In genomic region chr1:28553229-28553930, GRCh38 we compare ENCODE assay signal across 1 cellular context.
A peak's percentile ranks its signal among the peaks of the same experiment; 100 is the strongest.
TF ChIP-seq lines count a peak whose summit lies in the region.

No MANE protein-coding gene starts in this region.

TF ChIP-seq in HepG2, 621 proteins besides CTCF, POLR2A, EP300 and RAD21 (continues in another document):
- TF ChIP-seq SP140L (CRISPR knock-in tag; IDR thresholded peaks at IDR 0.05; ENCODE audit: borderline replicate concordance) (no peak), FOXA3 (CRISPR knock-in tag; IDR thresholded peaks at IDR 0.05) (peak; percentile 40; the same call in 1 of the 2 replicates), ZEB1 (IDR thresholded peaks at IDR 0.05; ENCODE audit: insufficient replicate concordance, low read depth) (no peak), ZZZ3 (CRISPR knock-in tag; IDR thresholded peaks at IDR 0.05; ENCODE audit: borderline replicate concordance) (no peak), ZNF431 (CRISPR knock-in tag; IDR thresholded peaks at IDR 0.05; ENCODE audit: borderline replicate concordance, low read depth) (0 out of 2 replicates have a peak, but pooled peaks have one; percentile 8), FIP1L1 (IDR thresholded peaks at IDR 0.05; ENCODE audit: borderline replicate concordance, insufficient read depth, low read depth, low read length) (0 out of 2 replicates have a peak, but pooled peaks have one; percentile 30), ZNF737 (CRISPR knock-in tag; IDR thresholded peaks at IDR 0.05; ENCODE audit: borderline replicate concordance) (no peak), MYPOP (CRISPR knock-in tag; IDR thresholded peaks at IDR 0.05) (0 out of 2 replicates have a peak, but pooled peaks have one; percentile 23), KAT7 (CRISPR knock-in tag; IDR thresholded peaks at IDR 0.05; ENCODE audit: borderline replicate concordance) (no peak), ZNF142 (CRISPR knock-in tag; IDR thresholded peaks at IDR 0.05) (0 out of 2 replicates have a peak, but pooled peaks have one; percentile 46), ZNF784 (CRISPR knock-in tag; IDR thresholded peaks at IDR 0.05; ENCODE audit: borderline replicate concordance) (0 out of 2 replicates have a peak, but pooled peaks have one; percentile 1), XRCC5 (optimal IDR thresholded peaks at IDR 0.05; ENCODE audit: low read length) (no peak), ZFY (CRISPR knock-in tag; IDR thresholded peaks at IDR 0.05) (peak; percentile 5; the same call in 1 of the 2 replicates), ZNF501 (CRISPR knock-in tag; IDR thresholded peaks at IDR 0.05) (peak; percentile 60), ZBTB7B (CRISPR knock-in tag; IDR thresholded peaks at IDR 0.05) (peak; percentile 81; the same call in 1 of the 2 replicates), ZNF747 (CRISPR knock-in tag; IDR thresholded peaks at IDR 0.05; ENCODE audit: borderline replicate concordance) (peak; percentile 9; the same call in 1 of the 2 replicates)
- TF ChIP-seq, protein P1, sequence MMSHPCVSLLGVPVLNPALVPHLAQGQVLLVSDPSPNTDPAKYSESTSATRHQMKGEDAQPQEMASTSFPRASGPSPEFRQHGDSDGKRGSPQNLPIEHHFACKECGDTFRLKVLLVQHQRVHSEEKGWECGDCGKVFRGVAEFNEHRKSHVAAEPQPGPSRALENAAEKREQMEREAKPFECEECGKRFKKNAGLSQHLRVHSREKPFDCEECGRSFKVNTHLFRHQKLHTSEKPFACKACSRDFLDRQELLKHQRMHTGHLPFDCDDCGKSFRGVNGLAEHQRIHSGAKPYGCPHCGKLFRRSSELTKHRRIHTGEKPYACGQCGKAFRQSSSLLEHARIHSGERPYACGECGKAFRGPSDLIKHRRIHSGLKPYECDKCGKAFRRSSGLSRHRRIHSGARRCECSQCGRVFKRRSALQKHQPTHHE (CRISPR knock-in tag; IDR thresholded peaks at IDR 0.05; ENCODE audit: borderline replicate concordance) = 0 out of 2 replicates have a peak, but pooled peaks have one; percentile 28
- TF ChIP-seq, protein P2, sequence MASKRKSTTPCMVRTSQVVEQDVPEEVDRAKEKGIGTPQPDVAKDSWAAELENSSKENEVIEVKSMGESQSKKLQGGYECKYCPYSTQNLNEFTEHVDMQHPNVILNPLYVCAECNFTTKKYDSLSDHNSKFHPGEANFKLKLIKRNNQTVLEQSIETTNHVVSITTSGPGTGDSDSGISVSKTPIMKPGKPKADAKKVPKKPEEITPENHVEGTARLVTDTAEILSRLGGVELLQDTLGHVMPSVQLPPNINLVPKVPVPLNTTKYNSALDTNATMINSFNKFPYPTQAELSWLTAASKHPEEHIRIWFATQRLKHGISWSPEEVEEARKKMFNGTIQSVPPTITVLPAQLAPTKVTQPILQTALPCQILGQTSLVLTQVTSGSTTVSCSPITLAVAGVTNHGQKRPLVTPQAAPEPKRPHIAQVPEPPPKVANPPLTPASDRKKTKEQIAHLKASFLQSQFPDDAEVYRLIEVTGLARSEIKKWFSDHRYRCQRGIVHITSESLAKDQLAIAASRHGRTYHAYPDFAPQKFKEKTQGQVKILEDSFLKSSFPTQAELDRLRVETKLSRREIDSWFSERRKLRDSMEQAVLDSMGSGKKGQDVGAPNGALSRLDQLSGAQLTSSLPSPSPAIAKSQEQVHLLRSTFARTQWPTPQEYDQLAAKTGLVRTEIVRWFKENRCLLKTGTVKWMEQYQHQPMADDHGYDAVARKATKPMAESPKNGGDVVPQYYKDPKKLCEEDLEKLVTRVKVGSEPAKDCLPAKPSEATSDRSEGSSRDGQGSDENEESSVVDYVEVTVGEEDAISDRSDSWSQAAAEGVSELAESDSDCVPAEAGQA (IDR thresholded peaks at IDR 0.05; ENCODE audit: low read depth) = no peak
- TF ChIP-seq, protein P2 (CRISPR knock-in tag; IDR thresholded peaks at IDR 0.05; ENCODE audit: borderline replicate concordance) = 0 out of 2 replicates have a peak, but pooled peaks have one; percentile 37
- TF ChIP-seq, protein P3, sequence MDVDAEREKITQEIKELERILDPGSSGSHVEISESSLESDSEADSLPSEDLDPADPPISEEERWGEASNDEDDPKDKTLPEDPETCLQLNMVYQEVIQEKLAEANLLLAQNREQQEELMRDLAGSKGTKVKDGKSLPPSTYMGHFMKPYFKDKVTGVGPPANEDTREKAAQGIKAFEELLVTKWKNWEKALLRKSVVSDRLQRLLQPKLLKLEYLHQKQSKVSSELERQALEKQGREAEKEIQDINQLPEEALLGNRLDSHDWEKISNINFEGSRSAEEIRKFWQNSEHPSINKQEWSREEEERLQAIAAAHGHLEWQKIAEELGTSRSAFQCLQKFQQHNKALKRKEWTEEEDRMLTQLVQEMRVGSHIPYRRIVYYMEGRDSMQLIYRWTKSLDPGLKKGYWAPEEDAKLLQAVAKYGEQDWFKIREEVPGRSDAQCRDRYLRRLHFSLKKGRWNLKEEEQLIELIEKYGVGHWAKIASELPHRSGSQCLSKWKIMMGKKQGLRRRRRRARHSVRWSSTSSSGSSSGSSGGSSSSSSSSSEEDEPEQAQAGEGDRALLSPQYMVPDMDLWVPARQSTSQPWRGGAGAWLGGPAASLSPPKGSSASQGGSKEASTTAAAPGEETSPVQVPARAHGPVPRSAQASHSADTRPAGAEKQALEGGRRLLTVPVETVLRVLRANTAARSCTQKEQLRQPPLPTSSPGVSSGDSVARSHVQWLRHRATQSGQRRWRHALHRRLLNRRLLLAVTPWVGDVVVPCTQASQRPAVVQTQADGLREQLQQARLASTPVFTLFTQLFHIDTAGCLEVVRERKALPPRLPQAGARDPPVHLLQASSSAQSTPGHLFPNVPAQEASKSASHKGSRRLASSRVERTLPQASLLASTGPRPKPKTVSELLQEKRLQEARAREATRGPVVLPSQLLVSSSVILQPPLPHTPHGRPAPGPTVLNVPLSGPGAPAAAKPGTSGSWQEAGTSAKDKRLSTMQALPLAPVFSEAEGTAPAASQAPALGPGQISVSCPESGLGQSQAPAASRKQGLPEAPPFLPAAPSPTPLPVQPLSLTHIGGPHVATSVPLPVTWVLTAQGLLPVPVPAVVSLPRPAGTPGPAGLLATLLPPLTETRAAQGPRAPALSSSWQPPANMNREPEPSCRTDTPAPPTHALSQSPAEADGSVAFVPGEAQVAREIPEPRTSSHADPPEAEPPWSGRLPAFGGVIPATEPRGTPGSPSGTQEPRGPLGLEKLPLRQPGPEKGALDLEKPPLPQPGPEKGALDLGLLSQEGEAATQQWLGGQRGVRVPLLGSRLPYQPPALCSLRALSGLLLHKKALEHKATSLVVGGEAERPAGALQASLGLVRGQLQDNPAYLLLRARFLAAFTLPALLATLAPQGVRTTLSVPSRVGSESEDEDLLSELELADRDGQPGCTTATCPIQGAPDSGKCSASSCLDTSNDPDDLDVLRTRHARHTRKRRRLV (CRISPR knock-in tag; IDR thresholded peaks at IDR 0.05) = 0 out of 2 replicates have a peak, but pooled peaks have one; percentile 37
- TF ChIP-seq, protein P4, sequence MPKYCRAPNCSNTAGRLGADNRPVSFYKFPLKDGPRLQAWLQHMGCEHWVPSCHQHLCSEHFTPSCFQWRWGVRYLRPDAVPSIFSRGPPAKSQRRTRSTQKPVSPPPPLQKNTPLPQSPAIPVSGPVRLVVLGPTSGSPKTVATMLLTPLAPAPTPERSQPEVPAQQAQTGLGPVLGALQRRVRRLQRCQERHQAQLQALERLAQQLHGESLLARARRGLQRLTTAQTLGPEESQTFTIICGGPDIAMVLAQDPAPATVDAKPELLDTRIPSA (CRISPR knock-in tag; IDR thresholded peaks at IDR 0.05; ENCODE audit: borderline replicate concordance) = peak; percentile 66; the same call in 1 of the 2 replicates
- TF ChIP-seq, protein P5, sequence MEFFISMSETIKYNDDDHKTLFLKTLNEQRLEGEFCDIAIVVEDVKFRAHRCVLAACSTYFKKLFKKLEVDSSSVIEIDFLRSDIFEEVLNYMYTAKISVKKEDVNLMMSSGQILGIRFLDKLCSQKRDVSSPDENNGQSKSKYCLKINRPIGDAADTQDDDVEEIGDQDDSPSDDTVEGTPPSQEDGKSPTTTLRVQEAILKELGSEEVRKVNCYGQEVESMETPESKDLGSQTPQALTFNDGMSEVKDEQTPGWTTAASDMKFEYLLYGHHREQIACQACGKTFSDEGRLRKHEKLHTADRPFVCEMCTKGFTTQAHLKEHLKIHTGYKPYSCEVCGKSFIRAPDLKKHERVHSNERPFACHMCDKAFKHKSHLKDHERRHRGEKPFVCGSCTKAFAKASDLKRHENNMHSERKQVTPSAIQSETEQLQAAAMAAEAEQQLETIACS (CRISPR knock-in tag; IDR thresholded peaks at IDR 0.05) = no peak; the same call in 1 of the 2 replicates
- TF ChIP-seq, protein P6, sequence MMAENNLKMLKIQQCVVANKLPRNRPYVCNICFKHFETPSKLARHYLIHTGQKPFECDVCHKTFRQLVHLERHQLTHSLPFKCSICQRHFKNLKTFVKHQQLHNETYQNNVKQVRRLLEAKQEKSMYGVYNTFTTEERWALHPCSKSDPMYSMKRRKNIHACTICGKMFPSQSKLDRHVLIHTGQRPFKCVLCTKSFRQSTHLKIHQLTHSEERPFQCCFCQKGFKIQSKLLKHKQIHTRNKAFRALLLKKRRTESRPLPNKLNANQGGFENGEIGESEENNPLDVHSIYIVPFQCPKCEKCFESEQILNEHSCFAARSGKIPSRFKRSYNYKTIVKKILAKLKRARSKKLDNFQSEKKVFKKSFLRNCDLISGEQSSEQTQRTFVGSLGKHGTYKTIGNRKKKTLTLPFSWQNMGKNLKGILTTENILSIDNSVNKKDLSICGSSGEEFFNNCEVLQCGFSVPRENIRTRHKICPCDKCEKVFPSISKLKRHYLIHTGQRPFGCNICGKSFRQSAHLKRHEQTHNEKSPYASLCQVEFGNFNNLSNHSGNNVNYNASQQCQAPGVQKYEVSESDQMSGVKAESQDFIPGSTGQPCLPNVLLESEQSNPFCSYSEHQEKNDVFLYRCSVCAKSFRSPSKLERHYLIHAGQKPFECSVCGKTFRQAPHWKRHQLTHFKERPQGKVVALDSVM (CRISPR knock-in tag; IDR thresholded peaks at IDR 0.05) = peak; percentile 54
